ENCODE assay signal across 8 cellular contexts in the genomic region with DNA sequence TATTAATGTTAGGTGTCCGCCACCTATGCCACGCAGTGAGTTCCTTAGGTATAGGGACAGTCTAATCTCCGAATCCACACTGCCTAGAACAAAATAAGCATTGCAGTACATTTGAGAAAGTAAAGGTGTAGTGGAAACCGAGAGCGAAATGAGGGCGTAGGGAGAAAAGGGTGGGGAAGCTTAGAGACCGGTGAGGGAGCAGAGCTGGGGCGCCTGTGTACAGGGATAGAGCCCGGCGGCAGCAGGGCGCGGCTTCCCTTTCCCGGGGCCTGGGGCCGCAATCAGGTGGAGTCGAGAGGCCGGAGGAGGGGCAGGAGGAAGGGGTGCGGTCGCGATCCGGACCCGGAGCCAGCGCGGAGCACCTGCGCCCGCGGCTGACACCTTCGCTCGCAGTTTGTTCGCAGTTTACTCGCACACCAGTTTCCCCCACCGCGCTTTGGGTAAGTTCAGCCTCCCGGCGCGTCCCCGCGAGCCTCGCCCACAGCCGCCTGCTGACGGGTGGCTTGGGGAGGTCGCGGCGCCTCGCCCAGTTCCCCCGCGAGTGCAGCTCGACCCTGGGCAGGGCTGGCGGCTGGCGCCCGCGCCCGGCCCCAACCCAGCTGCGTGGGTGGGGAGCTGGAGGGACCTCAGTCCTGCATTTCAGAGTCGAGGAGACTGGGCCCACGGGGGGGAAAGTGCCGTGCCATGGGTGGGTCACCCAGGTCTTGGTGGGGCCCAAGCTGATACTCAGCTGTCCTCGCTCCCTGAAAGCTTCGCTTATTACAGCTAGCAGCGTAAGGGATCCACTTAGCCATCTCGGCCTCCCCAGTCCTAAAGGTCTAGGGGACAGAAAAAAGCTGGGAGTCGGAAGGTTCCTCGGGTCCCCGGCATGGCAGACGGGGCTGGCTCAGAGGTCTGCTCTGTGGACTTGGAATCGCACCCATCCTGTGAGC. TPM values are rescaled to one million over a fixed set of nuclear protein-coding genes. Genes with fewer than 3 reads are reported as not detected.
DNase-seq lines count a peak whose midpoint lies in the region; ATAC-seq and TF ChIP-seq lines count a peak whose summit lies in the region.

A gene with protein sequence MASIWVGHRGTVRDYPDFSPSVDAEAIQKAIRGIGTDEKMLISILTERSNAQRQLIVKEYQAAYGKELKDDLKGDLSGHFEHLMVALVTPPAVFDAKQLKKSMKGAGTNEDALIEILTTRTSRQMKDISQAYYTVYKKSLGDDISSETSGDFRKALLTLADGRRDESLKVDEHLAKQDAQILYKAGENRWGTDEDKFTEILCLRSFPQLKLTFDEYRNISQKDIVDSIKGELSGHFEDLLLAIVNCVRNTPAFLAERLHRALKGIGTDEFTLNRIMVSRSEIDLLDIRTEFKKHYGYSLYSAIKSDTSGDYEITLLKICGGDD (plus strand): TSS at position 351 of the 932 bp plus-strand sequence. CDS start 2,704 bp downstream, outside the sequence.

- ATAC-seq in GM18517 (IDR thresholded peaks at IDR 0.05; ENCODE audit: unreplicated experiment) (peak; percentile 68), sciatic nerve (peak; percentile 85), GM21825 (IDR thresholded peaks at IDR 0.05; ENCODE audit: unreplicated experiment) (no peak)

- H3K4me3 ChIP-seq in A673 (ENCODE audit: low read depth, low read length, poor library complexity, severe bottlenecking) (no peak within 1 kb of the TSS), NB4 (ENCODE audit: low read depth, low read length) (peak within 1 kb of the TSS; percentile 26), astrocyte of the cerebellum (ENCODE audit: low read depth, low read length) (peak within 1 kb of the TSS; percentile 44), iPS-11a (ENCODE audit: low read depth, low read length) (peak within 1 kb of the TSS; percentile 53)

- TF ChIP-seq CTCF in A673 (conservative IDR thresholded peaks at IDR 0.05; ENCODE audit: low read depth, low read length) (no peak), NB4 (IDR thresholded peaks at IDR 0.05; ENCODE audit: low read depth, low read length) (no peak), astrocyte of the cerebellum (IDR thresholded peaks at IDR 0.05; ENCODE audit: low read depth, low read length, missing control alignments) (no peak)

- no TSS peak for BruUV-seq in A673 (replicated peaks; lab: Mats Ljungman, UMichigan)

- CTCF ChIA-PET in A673 (lab: Charles Lee): no interaction called here

- no peak for DNase-seq in A673 (ENCODE audit: low spot score)
- DNase-seq in NB4 (ENCODE audit: low read depth): peak; percentile 30
- no peak for DNase-seq in astrocyte of the cerebellum (ENCODE audit: low read depth)
- DNase-seq in sciatic nerve (ENCODE audit: low spot score): peak; percentile 68
- no peak for DNase-seq in RKO (ENCODE audit: low spot score)

- no peaks in the 10 kb centered on the region for H3K36me3 ChIP-seq in A673 (ENCODE audit: insufficient read depth, low read length, poor library complexity, severe bottlenecking)

- in situ Hi-C loops in astrocyte of the cerebellum (cut with HindIII; ENCODE audit: low sequenced_read_pairs): no loop called here

- peak within 1 kb of the TSS; percentile 14 for H3K27ac ChIP-seq in A673 (ENCODE audit: low read depth, low read length, poor library complexity, severe bottlenecking)

- intact Hi-C loops in A673 (cut with micrococcal nuclease; ENCODE audit: unreplicated experiment) (no loop called here), sciatic nerve (cut with DNase I) (no loop called here)

- H3K27me3 ChIP-seq in A673 (replicated peaks; ENCODE audit: insufficient read depth, low read depth, low read length, poor library complexity): no peaks in the 10 kb centered on the region

- TF ChIP-seq POLR2A in NB4 (IDR thresholded peaks at IDR 0.05; ENCODE audit: extremely low read depth, insufficient read length): no peak

- POLR2A ChIA-PET in A673 (lab: Charles Lee; ENCODE audit: low non-redundant PET): no interaction called here

- no peaks in the 10 kb centered on the region for H3K9me3 ChIP-seq in A673 (ENCODE audit: low read depth, low read length, poor library complexity, severe bottlenecking)

- no peaks in the 10 kb centered on the region for H3K4me1 ChIP-seq in A673 (ENCODE audit: insufficient read depth, low read length, poor library complexity, severe bottlenecking)

RNA-seq across cellular contexts. Expression of the gene that starts here (rescaled TPM):
- 0.86 TPM in 1 of 2 replicates, not detected in the other for total RNA-seq in A673 (2021)
- total RNA-seq in sciatic nerve: 109 TPM

Comparison
In these comparisons a context has a peak if more than half of its experiments do, and no peak if none do; other contexts are left out.
1. RNA of the gene that starts here (total RNA-seq): 109 TPM in sciatic nerve (single experiment); 0.86 TPM in A673; every median in the first group is over 10 times any median in the second.
2. DNase-seq: peak in NB4 (single experiment) and sciatic nerve (single experiment); none in A673 (single experiment), astrocyte of the cerebellum (single experiment) and RKO (single experiment).